Comparison of ENCODE assay signal across 1 cellular context in genomic region chr15:40793216-40793989, GRCh38.
TF ChIP-seq lines count a peak whose summit lies in the region.

No MANE protein-coding gene starts in this region.

TF ChIP-seq in HepG2, 621 proteins besides CTCF, POLR2A, EP300 and RAD21 (continued from another document and continues in another):
- TF ChIP-seq TERF1 (CRISPR knock-in tag; IDR thresholded peaks at IDR 0.05) (no peak), RFXANK (CRISPR knock-in tag; IDR thresholded peaks at IDR 0.05) (0 out of 2 replicates have a peak, but pooled peaks have one; percentile 23), ZNF256 (CRISPR knock-in tag; conservative IDR thresholded peaks at IDR 0.05) (no peak), STAT5B (CRISPR knock-in tag; IDR thresholded peaks at IDR 0.05) (no peak), AHR (CRISPR knock-in tag; IDR thresholded peaks at IDR 0.05) (no peak), NFATC3 (CRISPR knock-in tag; IDR thresholded peaks at IDR 0.05) (no peak), ADNP (CRISPR knock-in tag; IDR thresholded peaks at IDR 0.05) (no peak), MXD4 (CRISPR knock-in tag; IDR thresholded peaks at IDR 0.05) (no peak), ZNF724P (CRISPR knock-in tag; IDR thresholded peaks at IDR 0.05; ENCODE audit: borderline replicate concordance) (no peak), LRRFIP1 (CRISPR knock-in tag; conservative IDR thresholded peaks at IDR 0.05) (no peak), ZNF329 (CRISPR knock-in tag; IDR thresholded peaks at IDR 0.05; ENCODE audit: low read depth) (no peak), TRIM24 (CRISPR knock-in tag; IDR thresholded peaks at IDR 0.05) (no peak), IKZF4 (CRISPR knock-in tag; IDR thresholded peaks at IDR 0.05; ENCODE audit: borderline replicate concordance, low read depth, not compliant biosample characterization) (no peak), ZFP82 (CRISPR knock-in tag; IDR thresholded peaks at IDR 0.05; ENCODE audit: borderline replicate concordance) (no peak), MIXL1 (CRISPR knock-in tag; IDR thresholded peaks at IDR 0.05) (peak; percentile 80; the same call in 1 of the 2 replicates), ZNF326 (CRISPR knock-in tag; IDR thresholded peaks at IDR 0.05; ENCODE audit: borderline replicate concordance) (no peak), ZNF772 (CRISPR knock-in tag; IDR thresholded peaks at IDR 0.05) (no peak), CENPX (CRISPR knock-in tag; IDR thresholded peaks at IDR 0.05) (no peak), KLF12 (CRISPR knock-in tag; IDR thresholded peaks at IDR 0.05; ENCODE audit: borderline replicate concordance) (no peak), XBP1 (CRISPR knock-in tag; IDR thresholded peaks at IDR 0.05) (no peak), FOXA3 (CRISPR knock-in tag; IDR thresholded peaks at IDR 0.05) (peak; percentile 72), HMG20B (CRISPR knock-in tag; conservative IDR thresholded peaks at IDR 0.05) (no peak), GMEB2 (CRISPR knock-in tag; IDR thresholded peaks at IDR 0.05; ENCODE audit: low read depth) (no peak), ZNF550 (CRISPR knock-in tag; IDR thresholded peaks at IDR 0.05; ENCODE audit: borderline replicate concordance) (no peak), TFAP4 (IDR thresholded peaks at IDR 0.05; ENCODE audit: borderline replicate concordance, low read depth) (no peak), ZNF367 (CRISPR knock-in tag; IDR thresholded peaks at IDR 0.05; ENCODE audit: borderline replicate concordance) (no peak), MAFF (IDR thresholded peaks at IDR 0.05; ENCODE audit: low read depth, low read length) (peak; percentile 71), ARNT (IDR thresholded peaks at IDR 0.05) (no peak), RORA (CRISPR knock-in tag; IDR thresholded peaks at IDR 0.05) (no peak), ZSCAN21 (CRISPR knock-in tag; IDR thresholded peaks at IDR 0.05; ENCODE audit: borderline replicate concordance) (no peak), ZNF674 (CRISPR knock-in tag; IDR thresholded peaks at IDR 0.05; ENCODE audit: low read depth) (no peak), ZNF615 (CRISPR knock-in tag; IDR thresholded peaks at IDR 0.05; ENCODE audit: borderline replicate concordance) (no peak), RELA (CRISPR knock-in tag; IDR thresholded peaks at IDR 0.05) (no peak), KLF11 (CRISPR knock-in tag; IDR thresholded peaks at IDR 0.05) (peak; percentile 28; the same call in 1 of the 2 replicates), SIN3A (IDR thresholded peaks at IDR 0.05; ENCODE audit: borderline replicate concordance, low read depth, low read length) (no peak), ZNF609 (CRISPR knock-in tag; IDR thresholded peaks at IDR 0.05; ENCODE audit: borderline replicate concordance) (no peak), RBM39 (IDR thresholded peaks at IDR 0.05; ENCODE audit: low read depth, low read length, poor library complexity, severe bottlenecking) (no peak), ZNF224 (CRISPR knock-in tag; IDR thresholded peaks at IDR 0.05) (no peak), SETDB1 (CRISPR knock-in tag; IDR thresholded peaks at IDR 0.05; ENCODE audit: borderline replicate concordance) (no peak), PREB (CRISPR knock-in tag; IDR thresholded peaks at IDR 0.05) (no peak), ZBTB43 (CRISPR knock-in tag; conservative IDR thresholded peaks at IDR 0.05) (no peak), CHD2 (IDR thresholded peaks at IDR 0.05; ENCODE audit: low read depth, low read length) (no peak), ZKSCAN5 (CRISPR knock-in tag; IDR thresholded peaks at IDR 0.05) (no peak), PHF21A (CRISPR knock-in tag; IDR thresholded peaks at IDR 0.05) (peak; percentile 58), RAD51 (IDR thresholded peaks at IDR 0.05; ENCODE audit: borderline replicate concordance) (no peak), HHEX (CRISPR knock-in tag; IDR thresholded peaks at IDR 0.05) (no peak), ZNF275 (CRISPR knock-in tag; IDR thresholded peaks at IDR 0.05; ENCODE audit: borderline replicate concordance) (no peak), MNT (IDR thresholded peaks at IDR 0.05) (no peak), ZNF75D (CRISPR knock-in tag; IDR thresholded peaks at IDR 0.05; ENCODE audit: borderline replicate concordance) (no peak), ZFY (CRISPR knock-in tag; IDR thresholded peaks at IDR 0.05) (no peak), GLMP (CRISPR knock-in tag; IDR thresholded peaks at IDR 0.05; ENCODE audit: borderline replicate concordance) (no peak), REL (CRISPR knock-in tag; conservative IDR thresholded peaks at IDR 0.05) (no peak), SAFB2 (CRISPR knock-in tag; IDR thresholded peaks at IDR 0.05; ENCODE audit: borderline replicate concordance, low read depth) (no peak), CBFB (CRISPR knock-in tag; IDR thresholded peaks at IDR 0.05) (no peak), ESRRA (CRISPR knock-in tag; IDR thresholded peaks at IDR 0.05; ENCODE audit: low read depth) (no peak; the same call in 1 of the 2 replicates), ZNF317 (CRISPR knock-in tag; IDR thresholded peaks at IDR 0.05) (peak; percentile 94), NFKBIZ (CRISPR knock-in tag; IDR thresholded peaks at IDR 0.05) (no peak)
